In the genomic region with DNA sequence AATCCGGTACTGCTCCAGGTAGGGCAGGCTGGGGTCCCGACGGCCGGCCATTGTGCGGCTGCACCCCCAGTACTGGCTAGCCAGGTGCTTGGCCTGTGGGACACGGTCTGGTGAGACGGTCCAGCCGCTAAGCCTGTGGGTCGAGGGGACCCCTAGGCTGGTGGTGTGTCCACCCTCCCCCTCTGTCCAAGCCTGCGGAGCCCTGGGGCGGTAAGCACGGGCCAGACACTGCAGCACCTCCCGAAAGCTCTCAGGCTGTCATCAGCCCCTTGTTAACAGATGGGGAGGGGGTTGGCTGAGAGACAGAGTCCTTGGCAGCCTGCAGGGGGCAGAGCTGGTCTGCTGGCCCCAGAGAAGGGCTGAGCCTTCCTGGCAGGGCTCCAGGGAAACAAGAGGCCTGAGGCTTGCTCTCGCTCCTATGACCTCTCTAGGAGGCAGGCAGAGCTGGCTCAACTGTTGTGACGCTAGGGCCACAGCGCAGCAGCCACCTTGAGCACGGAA, we compare ENCODE assay signal across 8 cellular contexts. TPM values are rescaled to one million over a fixed set of nuclear protein-coding genes. Genes with fewer than 3 reads are reported as not detected.
DNase-seq lines count a peak whose midpoint lies in the region; ATAC-seq and TF ChIP-seq lines count a peak whose summit lies in the region.

No MANE protein-coding gene starts in this region.

- no peak overlapping the region for H3K18ac ChIP-seq in H9 (ENCODE audit: insufficient read length, low read depth, low read length)

- H3K79me1 ChIP-seq in H9 (ENCODE audit: insufficient read depth, low read depth, low read length, poor library complexity, severe bottlenecking): no peaks in the 10 kb centered on the region

- no peak overlapping the region for H2BK12ac ChIP-seq in H9 (ENCODE audit: insufficient read length, low read depth, low read length)

- peak; percentile 67; the same call in 2 of the 3 replicates for TF ChIP-seq CTCF in H9 (conservative IDR thresholded peaks at IDR 0.05)
- TF ChIP-seq CTCF in activated CD8-positive, alpha-beta T cell treated with anti-CD3 and anti-CD28 coated beads for 36 hours (IDR thresholded peaks at IDR 0.05): peak; percentile 37

- H3K14ac ChIP-seq in H9 (ENCODE audit: insufficient read depth, low read length): no peak overlapping the region

- H3K4me1 Mint-ChIP-seq in H9: peaks cover 9 to 23% of the 10 kb centered on the region in 2 experiments
- H3K4me1 Mint-ChIP-seq in activated CD8-positive, alpha-beta T cell treated with anti-CD3 and anti-CD28 coated beads for 36 hours (ENCODE audit: low read depth): peaks cover 4% of the 10 kb centered on the region
- peaks cover 0 to 4% of the 10 kb centered on the region in 2 donors for H3K4me1 Mint-ChIP-seq in effector memory CD8-positive, alpha-beta T cell (ENCODE audit: low read depth in 2 of 2)

- no peak overlapping the region for H2AFZ ChIP-seq in H9 (ENCODE audit: low read length)

- no peak overlapping the region for H2BK15ac ChIP-seq in H9 (ENCODE audit: low read depth, low read length)

- H3K27ac Mint-ChIP-seq in H9: 0 out of 7 replicates have a peak overlapping the region, but pooled peaks of 1 of the 3 experiments have one; percentile 72
- H3K27ac Mint-ChIP-seq in activated CD8-positive, alpha-beta T cell treated with anti-CD3 and anti-CD28 coated beads for 36 hours: no peak overlapping the region
- no peak overlapping the region for H3K27ac Mint-ChIP-seq in effector memory CD8-positive, alpha-beta T cell

- no peaks in the 10 kb centered on the region for H3K79me2 ChIP-seq in H9 (ENCODE audit: insufficient read depth, low read length)

- POLR2A ChIA-PET in activated CD8-positive, alpha-beta T cell treated with anti-CD3 and anti-CD28 coated beads for 36 hours (lab: Charles Lee): no interaction called here

- H3K4ac ChIP-seq in H9 (ENCODE audit: low read depth, low read length): no peak overlapping the region

- no peaks in the 10 kb centered on the region for H3K27me3 ChIP-seq in H9 (ENCODE audit: insufficient read depth, low read length)
- H3K27me3 ChIP-seq in iPS DF 6.9 (ENCODE audit: control insufficient read depth, insufficient read depth, low read length): no peaks in the 10 kb centered on the region

- no CpG with 5 or more reads among the region's 17 CpGs for WGBS in H9 (ENCODE audit: extremely low coverage, insufficient read length, low lambda C conversion rate)
- WGBS in iPS DF 6.9 (ENCODE audit: insufficient coverage, insufficient read length): no CpG with 5 or more reads among the region's 17 CpGs

- H2BK5ac ChIP-seq in H9 (ENCODE audit: insufficient read length, low read length): no peak overlapping the region

- H2BK20ac ChIP-seq in H9 (ENCODE audit: low read depth, low read length, poor library complexity, severe bottlenecking): no peak overlapping the region

- H4K20me1 ChIP-seq in H9 (ENCODE audit: control insufficient read depth, insufficient read depth, insufficient read length): no peaks in the 10 kb centered on the region

- H4K8ac ChIP-seq in H9 (replicated peaks; ENCODE audit: insufficient read length, low read depth, low read length): no peak overlapping the region

- no peak overlapping the region for H4K5ac ChIP-seq in H9 (ENCODE audit: insufficient read length, low read depth, low read length)

- no peak overlapping the region for H3K4me3 ChIP-seq in iPS DF 6.9 (ENCODE audit: low read length)

- H2AK5ac ChIP-seq in H9 (ENCODE audit: insufficient read length, low read length): no peak overlapping the region

- no peak overlapping the region for H4K91ac ChIP-seq in H9 (ENCODE audit: insufficient read length, low read depth, low read length)

- peaks cover 8 to 40% (median 39%) of the 10 kb centered on the region in 3 experiments; a peak in 6 of 7 replicates for H3K36me3 Mint-ChIP-seq in H9 (ENCODE audit: insufficient read depth in 1 of 3, low read depth in 3 of 3)
- peaks cover 19% of the 10 kb centered on the region for H3K36me3 Mint-ChIP-seq in activated CD8-positive, alpha-beta T cell treated with anti-CD3 and anti-CD28 coated beads for 36 hours (ENCODE audit: low read depth)
- H3K36me3 Mint-ChIP-seq in effector memory CD8-positive, alpha-beta T cell (ENCODE audit: insufficient read depth): peaks cover 6% of the 10 kb centered on the region

- no peaks in the 10 kb centered on the region for H3K23me2 ChIP-seq in H9 (ENCODE audit: insufficient read length, low read depth, low read length, poor library complexity, severe bottlenecking)

- peaks cover 18% of the 10 kb centered on the region for H3K36me3 ChIP-seq in iPS DF 6.9 (ENCODE audit: control insufficient read depth, insufficient read depth, low read length)

- DNase-seq in 8988T (peak; percentile 24), H9 (peak; percentile 81), iPS DF 6.9 (ENCODE audit: low read depth, low spot score) (peak; percentile 47), NCI-H2171 (lab: John Stamatoyannopoulos, UW) (no peak)
- peak; percentile 20 for DNase-seq in activated CD8-positive, alpha-beta T cell treated with anti-CD3 and anti-CD28 coated beads for 36 hours
- no peak for DNase-seq in effector memory CD8-positive, alpha-beta T cell

- no peak overlapping the region for H3K27ac ChIP-seq in H9 (ENCODE audit: insufficient read length, low read depth, low read length)
- H3K27ac ChIP-seq in iPS DF 6.9 (ENCODE audit: low read length): no peak overlapping the region

- H3K4me1 ChIP-seq in H9 (ENCODE audit: insufficient read depth, low read length): no peaks in the 10 kb centered on the region
- H3K4me1 ChIP-seq in iPS DF 6.9 (ENCODE audit: control insufficient read depth, insufficient read depth, low read length): no peaks in the 10 kb centered on the region; the same call in 1 of the 2 replicates

- peak; percentile 52 for ATAC-seq in activated CD8-positive, alpha-beta T cell treated with anti-CD3 and anti-CD28 coated beads for 36 hours
- ATAC-seq in effector memory CD8-positive, alpha-beta T cell (replicated peaks): no peak
- ATAC-seq in GM21447 (IDR thresholded peaks at IDR 0.05; ENCODE audit: unreplicated experiment) (no peak), HG02759 (IDR thresholded peaks at IDR 0.05; ENCODE audit: unreplicated experiment) (no peak)

- no peak overlapping the region for H2BK120ac ChIP-seq in H9 (ENCODE audit: low read depth, low read length, poor library complexity, severe bottlenecking)

- no peak overlapping the region for H3K4me3 Mint-ChIP-seq in H9
- no peak overlapping the region for H3K4me3 Mint-ChIP-seq in activated CD8-positive, alpha-beta T cell treated with anti-CD3 and anti-CD28 coated beads for 36 hours
- H3K4me3 Mint-ChIP-seq in effector memory CD8-positive, alpha-beta T cell: no peak overlapping the region

- no peak overlapping the region for H3K4me2 ChIP-seq in H9 (ENCODE audit: insufficient read depth, insufficient read length, low read length)

- CTCF ChIA-PET in activated CD8-positive, alpha-beta T cell treated with anti-CD3 and anti-CD28 coated beads for 36 hours (lab: Charles Lee): interaction anchor here (0.8 to 1.9 kb wide), 5 partner anchors 35 to 108 kb away, joined by 3 to 5 read pairs (median 3); no protein-coding TSS in a partner anchor

- H3K23ac ChIP-seq in H9 (ENCODE audit: insufficient read length, low read depth, low read length): no peak overlapping the region

- no peak overlapping the region for H3K56ac ChIP-seq in H9 (ENCODE audit: insufficient read length, low read depth, low read length)

- no peak overlapping the region for H3T11ph ChIP-seq in H9 (ENCODE audit: low read length)

- peaks cover 1% of the 10 kb centered on the region; the same call in 1 of the 2 replicates for H3K27me3 Mint-ChIP-seq in H9 (ENCODE audit: low read depth)
- no peaks in the 10 kb centered on the region for H3K27me3 Mint-ChIP-seq in activated CD8-positive, alpha-beta T cell treated with anti-CD3 and anti-CD28 coated beads for 36 hours
- H3K27me3 Mint-ChIP-seq in effector memory CD8-positive, alpha-beta T cell: no peaks in the 10 kb centered on the region

- H3K9me3 ChIP-seq in H9 (ENCODE audit: control insufficient read depth, low read depth, low read length) (no peaks in the 10 kb centered on the region), iPS DF 6.9 (ENCODE audit: control insufficient read depth, insufficient read depth, low read length) (no peaks in the 10 kb centered on the region)

- H3K9ac ChIP-seq in H9 (ENCODE audit: extremely low read depth, insufficient read length, low read length): no peak overlapping the region

- intact Hi-C loops in activated CD8-positive, alpha-beta T cell treated with anti-CD3 and anti-CD28 coated beads for 36 hours (cut with micrococcal nuclease): no loop called here

- H3K9me3 Mint-ChIP-seq in H9: no peaks in the 10 kb centered on the region
- H3K9me3 Mint-ChIP-seq in activated CD8-positive, alpha-beta T cell treated with anti-CD3 and anti-CD28 coated beads for 36 hours: no peaks in the 10 kb centered on the region
- H3K9me3 Mint-ChIP-seq in effector memory CD8-positive, alpha-beta T cell: no peaks in the 10 kb centered on the region

RNA-seq across cellular contexts. Expression of gene MRNIP, which starts 11.8 kb away (rescaled TPM):
- total RNA-seq in H9 (2021): 30.4 and 31.1 TPM in 2 replicates
- total RNA-seq in activated CD8-positive, alpha-beta T cell treated with anti-CD3 and anti-CD28 coated beads for 36 hours: 10 to 100 TPM; 19.8 to 21.5 TPM

RNA-seq across cellular contexts. Expression of gene TBC1D9B, which starts 37.2 kb away (rescaled TPM):
- total RNA-seq in H9 (2021): 57.0 and 62.1 TPM in 2 replicates
- total RNA-seq in activated CD8-positive, alpha-beta T cell treated with anti-CD3 and anti-CD28 coated beads for 36 hours: 10 to 100 TPM; 92.4 to 94.6 TPM

RNA-seq across cellular contexts. Expression of gene SQSTM1, which starts 49.7 kb away (rescaled TPM):
- 144 and 147 TPM in 2 replicates for total RNA-seq in H9 (2021)
- total RNA-seq in activated CD8-positive, alpha-beta T cell treated with anti-CD3 and anti-CD28 coated beads for 36 hours: 100 to 1,000 TPM; 105 to 123 TPM

Comparison
In these comparisons a context has a peak if more than half of its experiments do, and no peak if none do; other contexts are left out.
1. DNase-seq: peak in 8988T (single experiment), H9 (single experiment), activated CD8-positive, alpha-beta T cell treated with anti-CD3 and anti-CD28 coated beads for 36 hours (single experiment) and iPS DF 6.9 (single experiment); none in NCI-H2171 (single experiment) and effector memory CD8-positive, alpha-beta T cell (0 of 3).